23 cellular contexts compared by ENCODE assay signal in genomic region chr3:34183114-34183513, GRCh38.
"Had no signal": no experiment of that assay in that cellular context is flagged by ENCODE, and none has a peak within 500 bp of the region (broad histone marks: within the 10 kb centered on the region; RNA-seq: fewer than 3 reads in every experiment).

No MANE protein-coding gene starts in this region.

- H3K9me3 ChIP-seq: gastrocnemius medialis, left ventricle myocardium inferior, upper lobe of right lung had no signal

- H3K4me3 ChIP-seq: coronary artery, gastrocnemius medialis, left ventricle myocardium inferior, upper lobe of right lung had no signal

- H3K36me3 ChIP-seq: gastrocnemius medialis, left ventricle myocardium inferior, upper lobe of right lung had no signal

- DNase-seq: activated CD4-positive, alpha-beta T cell treated with anti-CD3 and anti-CD28 coated beads, Interleukin-2, amount 50 U/mL, for 1 hour; activated CD8-positive, alpha-beta memory T cell treated with anti-CD3 and anti-CD28 coated beads, Interleukin-2, amount 50 U/mL, for 4 hours; activated effector memory CD4-positive, alpha-beta T cell treated with Interleukin-2 at 50 U/mL for 16 hours; activated naive CD4-positive, alpha-beta T cell treated with anti-CD3 and anti-CD28 coated beads, Interleukin-2, amount 10 ng/mL, durations not matched to agents 7 days and 5 days; activated naive CD8-positive, alpha-beta T cell treated with anti-CD3 and anti-CD28 coated beads, Interleukin-2, amount 50 U/mL, for 24 hours; activated T-cell treated with anti-CD3 and anti-CD28 coated beads, Interleukin-2, amount 50 U/mL, for 48 hours; anterior cingulate cortex; gastrocnemius medialis; head of caudate nucleus; left ventricle myocardium inferior; mammary epithelial cell; midbrain; nephron progenitor cell; nucleus accumbens; posterior cingulate gyrus; stimulated activated CD4-positive, alpha-beta T cell treated with anti-CD3 and anti-CD28 coated beads, Interleukin-12 subunit alpha, Interleukin-12 subunit beta, amount 100 ng/mL, for 4 hours; stimulated activated CD4-positive, alpha-beta T cell treated with anti-CD3 and anti-CD28 coated beads, Interleukin-1b, Interleukin-23, amount 100 ng/mL, for 48 hours; stimulated activated CD8-positive, alpha-beta memory T cell treated with anti-CD3 and anti-CD28 coated beads, Interleukin-4, amount 100 ng/mL, for 48 hours; stimulated activated naive CD4-positive, alpha-beta T cell; T1000; upper lobe of right lung had no signal

- H3K4me1 ChIP-seq: gastrocnemius medialis, left ventricle myocardium inferior, upper lobe of right lung had no signal

- ATAC-seq: activated CD4-positive, CD25-positive, alpha-beta regulatory T cell treated with anti-CD3 and anti-CD28 coated beads, Interleukin-2, amount 50 U/mL, for 24 hours; activated naive CD8-positive, alpha-beta T cell treated with anti-CD3 and anti-CD28 coated beads, Interleukin-2, amount 50 U/mL, for 24 hours; gastrocnemius medialis; upper lobe of right lung had no signal
